In genomic region chr5:26690511-26690910, GRCh38 we compare ENCODE assay signal across 34 cellular contexts.
"Had no signal": no experiment of that assay in that cellular context is flagged by ENCODE, and none has a peak within 500 bp of the region (broad histone marks: within the 10 kb centered on the region; RNA-seq: fewer than 3 reads in every experiment).

No MANE protein-coding gene starts in this region.

- H3K27ac ChIP-seq: ascending aorta, cardiac muscle cell, SJSA1, VCaP had no signal

- H3K27me3 Mint-ChIP-seq: activated CD8-positive, alpha-beta T cell treated with anti-CD3 and anti-CD28 coated beads for 36 hours; activated naive CD8-positive, alpha-beta T cell treated with anti-CD3 and anti-CD28 coated beads for 36 hours; activated T-helper 17 cell treated with anti-CD3 and anti-CD28 coated beads, Interleukin-2, amount 50 U/mL, for 72 hours; central memory CD8-positive, alpha-beta T cell; T-cell; T-helper 17 cell had no signal

- H3K27me3 ChIP-seq: ascending aorta, cardiac muscle cell, SJSA1 had no signal

- H3K36me3 ChIP-seq: ascending aorta, cardiac muscle cell, SJSA1 had no signal

- H3K4me1 ChIP-seq: ascending aorta, SJSA1 had no signal

- H3K4me3 Mint-ChIP-seq: activated CD8-positive, alpha-beta T cell treated with anti-CD3 and anti-CD28 coated beads for 36 hours; activated naive CD8-positive, alpha-beta T cell treated with anti-CD3 and anti-CD28 coated beads for 36 hours; activated T-cell treated with anti-CD3 and anti-CD28 coated beads, Interleukin-2, amount 50 U/mL, for 72 hours; activated T-helper 17 cell treated with anti-CD3 and anti-CD28 coated beads, Interleukin-2, amount 50 U/mL, for 72 hours; central memory CD8-positive, alpha-beta T cell; T-cell; T-helper 17 cell had no signal

- H3K4me1 Mint-ChIP-seq: activated naive CD8-positive, alpha-beta T cell treated with anti-CD3 and anti-CD28 coated beads for 36 hours; activated T-helper 17 cell treated with anti-CD3 and anti-CD28 coated beads, Interleukin-2, amount 50 U/mL, for 72 hours; central memory CD8-positive, alpha-beta T cell; T-cell; T-helper 17 cell had no signal

- H3K27ac Mint-ChIP-seq: activated CD8-positive, alpha-beta T cell treated with anti-CD3 and anti-CD28 coated beads for 36 hours; activated naive CD8-positive, alpha-beta T cell treated with anti-CD3 and anti-CD28 coated beads for 36 hours; activated T-cell treated with anti-CD3 and anti-CD28 coated beads, Interleukin-2, amount 50 U/mL, for 72 hours; activated T-helper 17 cell treated with anti-CD3 and anti-CD28 coated beads, Interleukin-2, amount 50 U/mL, for 72 hours; T-cell; T-helper 17 cell had no signal

- ATAC-seq: activated CD8-positive, alpha-beta T cell treated with anti-CD3 and anti-CD28 coated beads for 36 hours; activated T-cell treated with anti-CD3 and anti-CD28 coated beads, Interleukin-2, amount 50 U/mL, for 72 hours; activated T-helper 17 cell treated with anti-CD3 and anti-CD28 coated beads, Interleukin-2, amount 50 U/mL, for 72 hours; Panc1; SK-N-SH treated with all-trans-retinoic acid at 6 μM for 48 hours; T-cell; T-helper 17 cell had no signal

- H3K36me3 Mint-ChIP-seq: activated naive CD8-positive, alpha-beta T cell treated with anti-CD3 and anti-CD28 coated beads for 36 hours; T-cell had no signal

- H3K9me3 ChIP-seq: ascending aorta, SJSA1 had no signal

- DNase-seq: activated CD4-positive, alpha-beta T cell treated with anti-CD3 and anti-CD28 coated beads for 1 hour; activated CD4-positive, alpha-beta T cell treated with anti-CD3 and anti-CD28 coated beads for 48 hours; activated CD4-positive, alpha-beta T cell treated with anti-CD3 and anti-CD28 coated beads, Interleukin-2, amount 50 U/mL, for 4 hours; activated CD4-positive, CD25-positive, alpha-beta regulatory T cell; activated CD8-positive, alpha-beta T cell treated with anti-CD3 and anti-CD28 coated beads for 36 hours; activated effector memory CD4-positive, alpha-beta T cell treated with anti-CD3 and anti-CD28 coated beads, Interleukin-2, amount 50 U/mL, for 16 hours; activated naive CD4-positive, alpha-beta T cell; activated naive CD4-positive, alpha-beta T cell treated with anti-CD3 and anti-CD28 coated beads, Interleukin-2, amount 50 U/mL, for 16 hours; activated naive CD8-positive, alpha-beta T cell treated with anti-CD3 and anti-CD28 coated beads for 36 hours; activated T-cell treated with anti-CD3 and anti-CD28 coated beads, Interleukin-2, amount 50 U/mL, for 1 hour; activated T-cell treated with anti-CD3 and anti-CD28 coated beads, Interleukin-2, amount 50 U/mL, for 72 hours; amniotic stem cell; KG1; MM.1S; MV-4-11; NCI-H1092; NCI-H1436 treated with DMSO at 0.1 percent for 48 hours; NCI-H1694 treated with DMSO at 0.1 percent for 48 hours; NCI-H2029; NCI-H345; NCI-H526; NCI-H774; SHP77 treated with DMSO at 0.1 percent for 48 hours; T-cell; T-helper 17 cell; T-helper 9 cell had no signal

- H3K4me3 ChIP-seq: ascending aorta, cardiac muscle cell, SJSA1 had no signal
